In the genomic region with DNA sequence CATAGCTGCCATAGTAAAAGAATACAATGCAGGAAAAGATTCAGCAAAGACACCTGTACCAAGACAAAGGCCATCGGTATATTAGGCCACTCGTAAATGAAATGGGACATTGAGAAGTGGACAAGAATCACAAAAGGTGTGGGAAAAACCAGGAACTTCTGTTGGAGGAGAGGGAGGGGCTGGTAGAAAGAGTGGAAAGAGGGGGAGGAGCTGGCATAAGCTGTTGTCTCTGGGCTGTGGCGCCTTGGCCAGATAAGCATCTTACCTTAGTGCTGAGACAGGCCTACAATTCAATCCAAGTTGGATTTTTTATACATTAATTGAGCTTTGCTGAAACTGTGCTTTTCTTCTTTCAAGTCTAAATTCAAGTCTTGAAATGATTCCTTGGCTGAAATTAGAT, we compare ENCODE assay signal across 2 cellular contexts.
TF ChIP-seq lines count a peak whose summit lies in the region.

No MANE protein-coding gene starts in this region.

TF ChIP-seq in SK-N-SH treated with all-trans-retinoic acid at 6 μM for 48 hours, 23 proteins besides CTCF, POLR2A, EP300 and RAD21 (continued from another document):
- TF ChIP-seq, protein P1, sequence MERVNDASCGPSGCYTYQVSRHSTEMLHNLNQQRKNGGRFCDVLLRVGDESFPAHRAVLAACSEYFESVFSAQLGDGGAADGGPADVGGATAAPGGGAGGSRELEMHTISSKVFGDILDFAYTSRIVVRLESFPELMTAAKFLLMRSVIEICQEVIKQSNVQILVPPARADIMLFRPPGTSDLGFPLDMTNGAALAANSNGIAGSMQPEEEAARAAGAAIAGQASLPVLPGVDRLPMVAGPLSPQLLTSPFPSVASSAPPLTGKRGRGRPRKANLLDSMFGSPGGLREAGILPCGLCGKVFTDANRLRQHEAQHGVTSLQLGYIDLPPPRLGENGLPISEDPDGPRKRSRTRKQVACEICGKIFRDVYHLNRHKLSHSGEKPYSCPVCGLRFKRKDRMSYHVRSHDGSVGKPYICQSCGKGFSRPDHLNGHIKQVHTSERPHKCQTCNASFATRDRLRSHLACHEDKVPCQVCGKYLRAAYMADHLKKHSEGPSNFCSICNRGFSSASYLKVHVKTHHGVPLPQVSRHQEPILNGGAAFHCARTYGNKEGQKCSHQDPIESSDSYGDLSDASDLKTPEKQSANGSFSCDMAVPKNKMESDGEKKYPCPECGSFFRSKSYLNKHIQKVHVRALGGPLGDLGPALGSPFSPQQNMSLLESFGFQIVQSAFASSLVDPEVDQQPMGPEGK (CRISPR knock-in tag; IDR thresholded peaks at IDR 0.05; ENCODE audit: borderline replicate concordance): no peak

TF ChIP-seq in WTC11, 78 proteins besides CTCF, POLR2A, EP300 and RAD21 (continued from another document):
- TF ChIP-seq ZNF232 (CRISPR knock-in tag; IDR thresholded peaks at IDR 0.05) (no peak), JUN (CRISPR knock-in tag; IDR thresholded peaks at IDR 0.05) (no peak)
TF ChIP-seq in WTC11: peak in this region for 0.
